In the genomic region with DNA sequence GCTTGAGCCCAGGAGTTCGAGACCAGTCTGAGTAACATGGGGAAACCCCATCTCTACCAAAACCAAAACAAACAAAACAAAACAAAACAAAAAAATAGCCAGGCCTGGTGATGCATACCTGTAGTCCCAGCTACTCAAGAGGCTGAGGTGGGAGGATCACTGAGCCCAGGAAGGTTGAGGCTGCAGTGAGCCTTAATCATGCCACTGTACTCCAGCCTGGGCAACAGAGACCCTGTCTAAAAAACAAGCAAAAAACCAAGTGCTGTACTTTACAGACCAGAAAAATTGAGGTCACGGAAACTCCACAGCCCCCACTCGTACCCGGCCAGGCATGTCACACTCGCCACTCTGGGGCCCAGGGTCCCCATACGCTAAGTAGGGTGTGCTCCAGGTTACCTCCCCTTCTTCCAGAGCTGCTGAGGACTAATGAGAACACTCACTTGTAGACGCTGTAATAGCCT, we compare ENCODE assay signal across 8 cellular contexts. TPM values are rescaled to one million over a fixed set of nuclear protein-coding genes. Genes with fewer than 3 reads are reported as not detected.
A peak's percentile ranks its signal among the peaks of the same experiment; 100 is the strongest.
DNase-seq lines count a peak whose midpoint lies in the region; ATAC-seq, FAIRE-seq and TF ChIP-seq lines count a peak whose summit lies in the region.

No MANE protein-coding gene starts in this region.

- H3K27me3 Mint-ChIP-seq in neural progenitor cell (ENCODE audit: insufficient read depth, low read depth), result peaks cover 6% of the 10 kb centered on the region

- peak overlapping the region; percentile 50 to 97 for H3K27ac Mint-ChIP-seq in activated naive CD4-positive, alpha-beta T cell treated with anti-CD3 and anti-CD28 coated beads, Interleukin-2, amount 50 U/mL, for 72 hours
- no peak overlapping the region for H3K27ac Mint-ChIP-seq in neural progenitor cell

- H3K27me3 ChIP-seq in neural progenitor cell (no peaks in the 10 kb centered on the region), gastrocnemius medialis (no peaks in the 10 kb centered on the region)

- intact Hi-C loops in gastrocnemius medialis (cut with DNase I; ENCODE audit: low total_unique reads), result loop anchor here (2.0 kb wide), 1 partner anchor 17 kb away; no protein-coding TSS in a partner anchor

- peaks cover 13% of the 10 kb centered on the region for H3F3A ChIP-seq in neural progenitor cell (ENCODE audit: low read depth)

- no peak for TF ChIP-seq POLR2A in gastrocnemius medialis (IDR thresholded peaks at IDR 0.05)

- peak in 1 of 2 donors; percentile 54 for DNase-seq in activated naive CD4-positive, alpha-beta T cell treated with anti-CD3 and anti-CD28 coated beads, Interleukin-2, amount 50 U/mL, for 72 hours (ENCODE audit: low spot score in 2 of 2)
- DNase-seq in neural progenitor cell (ENCODE audit: low spot score), result no peak
- DNase-seq in NCI-H526 (lab: John Stamatoyannopoulos, UW), result no peak
- DNase-seq in frontal cortex (ENCODE audit: low spot score in 2 of 2), result no peak
- DNase-seq in globus pallidus (ENCODE audit: low spot score), result no peak
- DNase-seq in gastrocnemius medialis, result no peak

- H3K9me3 ChIP-seq in neural progenitor cell (ENCODE audit: low read depth) (no peaks in the 10 kb centered on the region), gastrocnemius medialis (no peaks in the 10 kb centered on the region)

- FAIRE-seq in frontal cortex (lab: Jason Lieb, UNC), result no peak

- H2AFZ ChIP-seq in neural progenitor cell (replicated peaks), result no peak overlapping the region

- H3K79me2 ChIP-seq in neural progenitor cell (ENCODE audit: low read depth), result peaks cover 7% of the 10 kb centered on the region

- TF ChIP-seq CTCF in neural progenitor cell (IDR thresholded peaks at IDR 0.05) (no peak), gastrocnemius medialis (IDR thresholded peaks at IDR 0.05 in 4 of 5, conservative IDR thresholded peaks at IDR 0.05 in 1 of 5) (no peak)

- peaks cover 23% of the 10 kb centered on the region for H3K4me1 Mint-ChIP-seq in neural progenitor cell

- H3K4me3 Mint-ChIP-seq in neural progenitor cell, result peak overlapping the region; percentile 62

- H3K4me1 ChIP-seq in neural progenitor cell, result peaks cover 13% of the 10 kb centered on the region
- peaks cover 5 to 13% of the 10 kb centered on the region in 2 donors for H3K4me1 ChIP-seq in gastrocnemius medialis

- peaks cover 0 to 6% of the 10 kb centered on the region in 2 donors for H3K36me3 Mint-ChIP-seq in activated naive CD4-positive, alpha-beta T cell treated with anti-CD3 and anti-CD28 coated beads, Interleukin-2, amount 50 U/mL, for 72 hours
- H3K36me3 Mint-ChIP-seq in neural progenitor cell, result peaks cover 7% of the 10 kb centered on the region

- H4K20me1 ChIP-seq in neural progenitor cell (ENCODE audit: low read depth), result peaks cover 43% of the 10 kb centered on the region

- H3K36me3 ChIP-seq in neural progenitor cell, result no peaks in the 10 kb centered on the region
- no peaks in the 10 kb centered on the region for H3K36me3 ChIP-seq in gastrocnemius medialis

- no peak overlapping the region for H3K9ac ChIP-seq in neural progenitor cell

- H3K27ac ChIP-seq in neural progenitor cell, result no peak overlapping the region
- peak overlapping the region in 1 of 4 donors; percentile 5 for H3K27ac ChIP-seq in gastrocnemius medialis

- ATAC-seq in GM19397 (IDR thresholded peaks at IDR 0.05; ENCODE audit: unreplicated experiment), result peak; percentile 34
- peak; percentile 23 for ATAC-seq in HG03175 (IDR thresholded peaks at IDR 0.05; ENCODE audit: unreplicated experiment)
- ATAC-seq in activated naive CD4-positive, alpha-beta T cell treated with anti-CD3 and anti-CD28 coated beads, Interleukin-2, amount 50 U/mL, for 72 hours, result peak; percentile 36 to 71
- ATAC-seq in gastrocnemius medialis, result no peak

- H3K4me3 ChIP-seq in neural progenitor cell, result no peak overlapping the region
- H3K4me3 ChIP-seq in gastrocnemius medialis, result peak overlapping the region in 1 of 4 donors; percentile 42

- in situ Hi-C loops in gastrocnemius medialis (cut with MboI; ENCODE audit: low sequenced_read_pairs in 4 of 4), result no loop called here

- H3K9me3 Mint-ChIP-seq in activated naive CD4-positive, alpha-beta T cell treated with anti-CD3 and anti-CD28 coated beads, Interleukin-2, amount 50 U/mL, for 72 hours, result no peaks in the 10 kb centered on the region
- no peaks in the 10 kb centered on the region for H3K9me3 Mint-ChIP-seq in neural progenitor cell

- peak overlapping the region; percentile 76 for H3K4me2 ChIP-seq in neural progenitor cell

RNA-seq across cellular contexts. Expression of a gene that starts 22.9 kb away (rescaled TPM):
- 10 to 100 TPM; 12.2 to 56.1 TPM for total RNA-seq in activated naive CD4-positive, alpha-beta T cell treated with anti-CD3 and anti-CD28 coated beads, Interleukin-2, amount 50 U/mL, for 72 hours
- total RNA-seq in neural progenitor cell (ENCODE audit: low replicate concordance) (39.6 and 39.8 TPM in 2 replicates), frontal cortex (24.9 TPM), gastrocnemius medialis (10 to 100 TPM in 3 of 4 donors, 1 to 10 TPM in 1; 9.3 to 19.0 (median 12.0) TPM)

Comparison
In these comparisons a context has a peak if more than half of its experiments do, and no peak if none do; other contexts are left out.
1. ATAC-seq: peak in GM19397 (single experiment), HG03175 (single experiment) and activated naive CD4-positive, alpha-beta T cell treated with anti-CD3 and anti-CD28 coated beads, Interleukin-2, amount 50 U/mL, for 72 hours (2 of 2); none in gastrocnemius medialis (0 of 2).